ENCODE assay signal across 18 cellular contexts in the genomic region with DNA sequence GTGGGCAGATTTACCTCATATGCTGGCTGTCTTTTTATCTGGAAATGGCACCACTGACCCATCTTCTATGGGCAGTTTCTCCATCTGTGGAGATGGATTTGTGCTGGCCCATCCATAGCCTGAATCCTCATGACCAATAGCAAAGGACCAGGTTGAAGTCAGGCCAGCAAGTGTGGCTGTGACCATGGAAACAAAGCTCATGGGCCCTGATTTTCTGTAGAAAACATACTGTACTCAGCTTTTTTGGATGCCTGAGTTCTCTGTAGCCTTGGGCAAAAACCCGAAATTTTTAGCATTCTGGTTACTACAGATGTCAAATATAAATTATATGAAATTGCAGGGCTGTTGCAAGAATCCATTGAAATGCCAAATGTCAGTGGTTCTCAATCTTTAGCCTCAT.
DNase-seq lines count a peak whose midpoint lies in the region; ATAC-seq and TF ChIP-seq lines count a peak whose summit lies in the region.
"Had no signal": no experiment of that assay in that cellular context is flagged by ENCODE, and none has a peak within 500 bp of the region (broad histone marks: within the 10 kb centered on the region; RNA-seq: fewer than 3 reads in every experiment).

No MANE protein-coding gene starts in this region.

- H3K36me3 Mint-ChIP-seq in natural killer cell treated with Interleukin-12 subunit alpha and Interleukin-12 subunit beta and Interleukin-15 and Interleukin-18, amount 100 ng/mL, for 72 hours: no peaks in the 10 kb centered on the region
- no peaks in the 10 kb centered on the region for H3K36me3 Mint-ChIP-seq in natural killer cell

- intact Hi-C loops in natural killer cell (cut with micrococcal nuclease): no loop called here

- TF ChIP-seq CTCF in natural killer cell (IDR thresholded peaks at IDR 0.05): no peak

- H3K4me3 Mint-ChIP-seq in natural killer cell treated with Interleukin-12 subunit alpha and Interleukin-12 subunit beta and Interleukin-15 and Interleukin-18, amount 100 ng/mL, for 72 hours: no peak overlapping the region
- no peak overlapping the region for H3K4me3 Mint-ChIP-seq in natural killer cell
- H3K4me3 Mint-ChIP-seq: B cell, CD14-positive monocyte had no signal

- H3K27ac Mint-ChIP-seq in natural killer cell treated with Interleukin-12 subunit alpha and Interleukin-12 subunit beta and Interleukin-15 and Interleukin-18, amount 100 ng/mL, for 72 hours: no peak overlapping the region
- H3K27ac Mint-ChIP-seq in natural killer cell: no peak overlapping the region
- H3K27ac Mint-ChIP-seq: B cell, CD14-positive monocyte had no signal

- H3K9me3 Mint-ChIP-seq in natural killer cell treated with Interleukin-12 subunit alpha and Interleukin-12 subunit beta and Interleukin-15 and Interleukin-18, amount 100 ng/mL, for 72 hours: no peaks in the 10 kb centered on the region
- H3K9me3 Mint-ChIP-seq in natural killer cell: no peaks in the 10 kb centered on the region
- H3K9me3 Mint-ChIP-seq: CD14-positive monocyte had no signal

- H3K27me3 Mint-ChIP-seq in natural killer cell treated with Interleukin-12 subunit alpha and Interleukin-12 subunit beta and Interleukin-15 and Interleukin-18, amount 100 ng/mL, for 72 hours: no peaks in the 10 kb centered on the region
- H3K27me3 Mint-ChIP-seq in natural killer cell (ENCODE audit: low read depth in 2 of 2): no peaks in the 10 kb centered on the region
- H3K27me3 Mint-ChIP-seq: B cell had no signal

- peaks cover 12 to 15% of the 10 kb centered on the region in 2 donors for H3K4me1 Mint-ChIP-seq in natural killer cell treated with Interleukin-12 subunit alpha and Interleukin-12 subunit beta and Interleukin-15 and Interleukin-18, amount 100 ng/mL, for 72 hours (ENCODE audit: low read depth in 2 of 2)
- H3K4me1 Mint-ChIP-seq in natural killer cell: peaks cover 12 to 15% of the 10 kb centered on the region in 2 donors

- DNase-seq in natural killer cell treated with Interleukin-12 subunit alpha and Interleukin-12 subunit beta and Interleukin-15 and Interleukin-18, amount 100 ng/mL, for 72 hours (ENCODE audit: low spot score): peak; percentile 2
- DNase-seq in natural killer cell (no peak), cerebellar cortex (ENCODE audit: low spot score) (peak; percentile 53), fibroblast of the conjunctiva (ENCODE audit: low read depth) (peak; percentile 75), mesenteric fat pad (ENCODE audit: low spot score) (no peak), iPS-NIHi7 (ENCODE audit: extremely low spot score) (no peak), iPS-NIHi11 (ENCODE audit: low spot score) (no peak)
- DNase-seq: 8988T; KBM-7; NCI-H1105; NCI-H146; NCI-H2029; NCI-H226; NCI-H510A treated with DMSO at 0.1 percent for 48 hours; NCI-H774; NK-92 treated with Interleukin-12 subunit alpha and Interleukin-12 subunit beta, amount 100 ng/mL, for 24 hours had no signal

- no peak for ATAC-seq in natural killer cell treated with Interleukin-12 subunit alpha and Interleukin-12 subunit beta and Interleukin-15 and Interleukin-18, amount 100 ng/mL, for 72 hours
- ATAC-seq in natural killer cell: no peak

Comparison
In these comparisons a context has a peak if more than half of its experiments do, and no peak if none do; other contexts are left out.
1. DNase-seq: peak in natural killer cell treated with Interleukin-12 subunit alpha and Interleukin-12 subunit beta and Interleukin-15 and Interleukin-18, amount 100 ng/mL, for 72 hours (single experiment), cerebellar cortex (single experiment) and fibroblast of the conjunctiva (single experiment); none in natural killer cell (single experiment), mesenteric fat pad (single experiment), iPS-NIHi7 (single experiment) and iPS-NIHi11 (single experiment).